ENCODE assay signal across 8 cellular contexts in the genomic region with DNA sequence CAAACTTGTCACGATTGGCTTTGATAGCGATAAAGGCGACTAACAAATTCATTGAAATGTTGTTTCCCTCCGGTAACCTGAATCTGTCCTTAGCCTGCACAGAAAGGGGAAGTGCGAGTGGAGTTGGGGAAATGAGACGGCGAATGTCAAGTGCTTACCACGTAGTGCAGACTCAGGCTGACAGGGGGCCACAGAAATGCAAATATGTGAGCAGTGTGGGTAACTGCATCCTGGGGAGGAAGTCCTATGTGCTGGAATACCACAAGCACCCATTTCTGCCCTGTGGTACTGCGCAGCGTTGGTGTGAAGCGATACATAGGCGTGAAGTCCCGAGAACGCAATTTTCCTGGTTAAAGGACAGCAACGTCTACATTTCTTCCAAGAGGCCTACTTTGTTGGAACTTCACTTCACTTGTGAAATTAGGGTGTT. TPM values are rescaled to one million over a fixed set of nuclear protein-coding genes. Genes with fewer than 3 reads are reported as not detected.
DNase-seq lines count a peak whose midpoint lies in the region; TF ChIP-seq lines count a peak whose summit lies in the region.

No MANE protein-coding gene starts in this region.

- no peaks in the 10 kb centered on the region for H3K9me2 ChIP-seq in DOHH2 (replicated peaks; ENCODE audit: control insufficient read depth, low read length)

- H3K79me2 ChIP-seq in DOHH2 (ENCODE audit: control insufficient read depth, low read length) = peaks cover 49% of the 10 kb centered on the region

- peak overlapping the region; percentile 95 for H3K4me3 ChIP-seq in DOHH2 (ENCODE audit: low read length)

- peak; percentile 87 for DNase-seq in GM20000 (ENCODE audit: low spot score)
- DNase-seq in HT-29 (ENCODE audit: low spot score) = peak; percentile 57
- peak; percentile 43 for DNase-seq in T follicular helper cell (ENCODE audit: low read depth)
- peak in 52 of 58 donors; percentile 10 to 67 (median 36) for DNase-seq in anterior cingulate cortex (lab: John Stamatoyannopoulos, UW)
- DNase-seq in hepatic stellate cell (ENCODE audit: low spot score) = peak; percentile 80
- DNase-seq in renal cortical epithelial cell (ENCODE audit: low read depth) = peak; percentile 72
- DNase-seq in NCI-H2196 (lab: John Stamatoyannopoulos, UW; ENCODE audit: unreplicated experiment) = no peak

- H3K9me3 ChIP-seq in DOHH2 (ENCODE audit: control insufficient read depth, insufficient read depth, low read length) = no peaks in the 10 kb centered on the region

- H3K27me3 ChIP-seq in DOHH2 (ENCODE audit: control insufficient read depth, low read length) = no peaks in the 10 kb centered on the region

- H3K4me1 ChIP-seq in DOHH2 (ENCODE audit: control insufficient read depth, low read length) = peaks cover 48% of the 10 kb centered on the region

- peak overlapping the region; percentile 95 for H3K27ac ChIP-seq in DOHH2 (ENCODE audit: low read depth, low read length)

- peaks cover 49% of the 10 kb centered on the region for H3K36me3 ChIP-seq in DOHH2 (ENCODE audit: control insufficient read depth, low read length)

- peaks cover 25% of the 10 kb centered on the region for H3F3A ChIP-seq in DOHH2 (ENCODE audit: control insufficient read depth, insufficient read depth)

- peak overlapping the region; percentile 99 for H3K4me2 ChIP-seq in DOHH2 (ENCODE audit: low read length)

- H4K20me1 ChIP-seq in DOHH2 (ENCODE audit: control insufficient read depth, insufficient read depth, low read depth, low read length) = no peaks in the 10 kb centered on the region

- TF ChIP-seq CTCF in DOHH2 (IDR thresholded peaks at IDR 0.05; ENCODE audit: low read depth, low read length, poor library complexity, severe bottlenecking) (no peak), GM20000 (IDR thresholded peaks at IDR 0.05; ENCODE audit: extremely low read depth, missing control alignments) (no peak)

RNA-seq across cellular contexts. Expression of a gene that starts 0.9 kb away (rescaled TPM):
- total RNA-seq in HT-29 (2014; rRNA removed; shearing (Covaris generic)) = 3.9 and 4.3 TPM in 2 replicates
- 7.1 and 19.1 TPM in 2 replicates for total RNA-seq in renal cortical epithelial cell

RNA-seq across cellular contexts. Expression of a gene that starts 5.8 kb away (rescaled TPM):
- total RNA-seq in HT-29 (2014; rRNA removed; shearing (Covaris generic)) = 20.5 and 26.1 TPM in 2 replicates
- total RNA-seq in renal cortical epithelial cell = 12.3 and 20.2 TPM in 2 replicates
